Comparison of ENCODE assay signal across 1 cellular context in genomic region chr7:5633161-5634106, GRCh38.
TF ChIP-seq lines count a peak whose summit lies in the region.

No MANE protein-coding gene starts in this region.

TF ChIP-seq in WTC11, 78 proteins besides CTCF, POLR2A, EP300 and RAD21 (continued from another document and continues in another):
- TF ChIP-seq ARID4B (CRISPR knock-in tag; IDR thresholded peaks at IDR 0.05; ENCODE audit: borderline replicate concordance): no peak
- no peak for TF ChIP-seq MLX (CRISPR knock-in tag; IDR thresholded peaks at IDR 0.05)
- TF ChIP-seq E2F5 (CRISPR knock-in tag; IDR thresholded peaks at IDR 0.05): no peak
- TF ChIP-seq ZNF396 (CRISPR knock-in tag; IDR thresholded peaks at IDR 0.05; ENCODE audit: borderline replicate concordance): no peak
- TF ChIP-seq ZNF532 (CRISPR knock-in tag; IDR thresholded peaks at IDR 0.05; ENCODE audit: borderline replicate concordance): no peak
- no peak for TF ChIP-seq RELA (CRISPR knock-in tag; IDR thresholded peaks at IDR 0.05; ENCODE audit: borderline replicate concordance)
- TF ChIP-seq ATF2 (CRISPR knock-in tag; IDR thresholded peaks at IDR 0.05; ENCODE audit: borderline replicate concordance, low read depth): no peak
- no peak for TF ChIP-seq CDX4 (CRISPR knock-in tag; IDR thresholded peaks at IDR 0.05; ENCODE audit: borderline replicate concordance)
- TF ChIP-seq PRRX2 (CRISPR knock-in tag; IDR thresholded peaks at IDR 0.05): no peak
- TF ChIP-seq ZNF219 (CRISPR knock-in tag; IDR thresholded peaks at IDR 0.05; ENCODE audit: borderline replicate concordance): no peak
- no peak for TF ChIP-seq ATF1 (CRISPR knock-in tag; IDR thresholded peaks at IDR 0.05)
- TF ChIP-seq ZBTB43 (CRISPR knock-in tag; IDR thresholded peaks at IDR 0.05): peak; percentile 36; the same call in 1 of the 2 replicates
- TF ChIP-seq NFATC4 (CRISPR knock-in tag; IDR thresholded peaks at IDR 0.05): no peak
- TF ChIP-seq GABPB1 (CRISPR knock-in tag; IDR thresholded peaks at IDR 0.05): no peak
- no peak for TF ChIP-seq GRHL2 (CRISPR knock-in tag; IDR thresholded peaks at IDR 0.05; ENCODE audit: insufficient replicate concordance, severe bottlenecking)
- no peak for TF ChIP-seq HMGXB4 (CRISPR knock-in tag; IDR thresholded peaks at IDR 0.05)
- TF ChIP-seq MAX (CRISPR knock-in tag; IDR thresholded peaks at IDR 0.05): no peak
- no peak for TF ChIP-seq TCF7 (CRISPR knock-in tag; IDR thresholded peaks at IDR 0.05; ENCODE audit: low read depth)
- TF ChIP-seq PRDM15 (CRISPR knock-in tag; IDR thresholded peaks at IDR 0.05): no peak
- TF ChIP-seq HMGA2 (CRISPR knock-in tag; IDR thresholded peaks at IDR 0.05): no peak
- TF ChIP-seq ATF3 (CRISPR knock-in tag; conservative IDR thresholded peaks at IDR 0.05): no peak
- TF ChIP-seq OVOL2 (CRISPR knock-in tag; IDR thresholded peaks at IDR 0.05; ENCODE audit: borderline replicate concordance): no peak
- TF ChIP-seq NFYB (CRISPR knock-in tag; conservative IDR thresholded peaks at IDR 0.05; ENCODE audit: low read depth): no peak
- no peak for TF ChIP-seq JUN (CRISPR knock-in tag; IDR thresholded peaks at IDR 0.05)
- TF ChIP-seq ZNF423 (CRISPR knock-in tag; IDR thresholded peaks at IDR 0.05): no peak
- TF ChIP-seq STAT6 (CRISPR knock-in tag; conservative IDR thresholded peaks at IDR 0.05; ENCODE audit: low read depth): no peak
- TF ChIP-seq ZNF263 (CRISPR knock-in tag; IDR thresholded peaks at IDR 0.05; ENCODE audit: low read depth): no peak
- TF ChIP-seq NR3C1 (CRISPR knock-in tag; conservative IDR thresholded peaks at IDR 0.05; ENCODE audit: low read depth): no peak
